1 cellular context compared by ENCODE assay signal in the genomic region with DNA sequence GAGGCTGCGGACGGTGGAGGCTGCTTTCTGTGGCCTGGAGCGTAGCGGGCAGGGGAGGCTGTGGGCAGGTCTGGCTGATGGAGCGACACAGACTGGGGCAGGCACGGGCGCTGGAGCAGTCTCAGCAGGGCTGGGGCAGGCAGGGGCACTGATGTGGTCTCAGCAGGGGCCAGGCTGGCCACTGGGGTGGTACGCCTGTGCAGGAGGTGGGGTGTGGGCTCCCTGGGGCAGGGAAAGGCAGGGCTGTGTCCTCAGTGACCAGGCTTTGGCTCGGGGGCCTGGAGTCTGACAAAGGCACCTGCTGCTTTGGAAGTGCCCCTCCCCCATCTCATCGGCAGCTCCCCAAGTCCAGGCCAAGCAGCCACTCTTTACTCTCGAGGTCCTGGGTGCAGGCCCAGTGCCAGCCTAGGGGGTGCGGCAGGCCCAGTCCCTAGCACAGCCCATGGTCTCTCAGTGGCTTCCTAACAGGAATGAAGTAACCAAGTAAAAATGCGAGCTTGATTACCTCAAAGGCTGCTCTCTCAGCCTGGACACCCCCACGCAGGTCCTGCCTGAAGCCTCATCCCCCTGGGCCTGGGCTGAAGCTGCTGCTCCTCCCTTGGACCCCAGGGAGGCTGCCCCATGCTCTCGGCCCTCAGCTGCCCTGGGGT.
TF ChIP-seq lines count a peak whose summit lies in the region.

No MANE protein-coding gene starts in this region.

TF ChIP-seq in HepG2, 621 proteins besides CTCF, POLR2A, EP300 and RAD21:
- TF ChIP-seq, protein P1, sequence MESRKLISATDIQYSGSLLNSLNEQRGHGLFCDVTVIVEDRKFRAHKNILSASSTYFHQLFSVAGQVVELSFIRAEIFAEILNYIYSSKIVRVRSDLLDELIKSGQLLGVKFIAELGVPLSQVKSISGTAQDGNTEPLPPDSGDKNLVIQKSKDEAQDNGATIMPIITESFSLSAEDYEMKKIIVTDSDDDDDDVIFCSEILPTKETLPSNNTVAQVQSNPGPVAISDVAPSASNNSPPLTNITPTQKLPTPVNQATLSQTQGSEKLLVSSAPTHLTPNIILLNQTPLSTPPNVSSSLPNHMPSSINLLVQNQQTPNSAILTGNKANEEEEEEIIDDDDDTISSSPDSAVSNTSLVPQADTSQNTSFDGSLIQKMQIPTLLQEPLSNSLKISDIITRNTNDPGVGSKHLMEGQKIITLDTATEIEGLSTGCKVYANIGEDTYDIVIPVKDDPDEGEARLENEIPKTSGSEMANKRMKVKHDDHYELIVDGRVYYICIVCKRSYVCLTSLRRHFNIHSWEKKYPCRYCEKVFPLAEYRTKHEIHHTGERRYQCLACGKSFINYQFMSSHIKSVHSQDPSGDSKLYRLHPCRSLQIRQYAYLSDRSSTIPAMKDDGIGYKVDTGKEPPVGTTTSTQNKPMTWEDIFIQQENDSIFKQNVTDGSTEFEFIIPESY (CRISPR knock-in tag; IDR thresholded peaks at IDR 0.05): peak; percentile 88
- TF ChIP-seq AGO1 (IDR thresholded peaks at IDR 0.05; ENCODE audit: low read depth, low read length, poor library complexity, severe bottlenecking) (peak; percentile 23), ZNF709 (CRISPR knock-in tag; IDR thresholded peaks at IDR 0.05) (no peak), ZNF605 (CRISPR knock-in tag; IDR thresholded peaks at IDR 0.05) (0 out of 2 replicates have a peak, but pooled peaks have one; percentile 10), BRD4 (CRISPR knock-in tag; IDR thresholded peaks at IDR 0.05) (0 out of 2 replicates have a peak, but pooled peaks have one; percentile 12)
